ENCODE assay signal across 1 cellular context in the genomic region with DNA sequence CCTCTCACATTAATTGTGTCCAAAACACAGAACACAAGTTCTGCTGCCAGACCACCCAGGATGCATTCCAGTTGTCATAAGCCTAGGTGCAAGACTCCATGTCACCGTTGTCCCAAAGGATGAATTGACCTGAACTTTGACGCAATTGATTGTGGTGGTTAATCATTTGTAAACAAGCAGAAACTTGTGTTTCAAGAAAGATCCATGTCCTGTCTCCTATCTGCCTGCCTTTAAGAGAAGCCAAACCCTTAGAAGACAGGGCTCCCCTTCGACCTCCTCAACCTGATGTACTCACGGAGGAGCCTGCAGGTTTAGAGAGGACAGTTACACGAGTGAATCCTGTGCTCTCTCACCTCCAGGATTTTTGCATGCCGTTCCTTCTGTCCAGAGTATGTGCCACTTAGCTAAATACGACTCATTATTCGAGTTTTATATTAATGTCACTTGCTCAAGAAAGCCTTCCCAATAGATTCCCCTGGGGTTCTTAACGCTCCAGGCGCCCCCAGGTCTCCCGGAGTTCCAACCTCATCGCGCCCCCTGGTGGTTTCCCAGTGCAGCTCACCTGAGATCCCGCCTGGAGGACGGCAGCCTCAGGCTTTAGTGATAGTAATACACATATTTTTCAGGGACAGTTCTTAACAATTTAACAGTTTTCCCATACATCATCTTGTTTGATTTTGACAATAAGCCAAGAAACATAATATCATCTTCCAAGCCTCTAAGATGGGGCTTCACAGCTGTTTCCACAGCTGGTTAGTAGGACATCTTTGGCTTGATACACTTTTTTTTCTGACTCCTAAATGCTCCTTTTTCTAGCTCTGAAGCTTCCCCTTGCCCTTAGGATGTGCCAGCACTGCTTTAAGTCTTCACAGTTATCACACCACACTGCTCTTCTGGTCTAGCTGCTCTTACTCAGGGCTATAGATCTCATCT.
TF ChIP-seq lines count a peak whose summit lies in the region.

No MANE protein-coding gene starts in this region.

TF ChIP-seq in IMR-90, 13 proteins besides CTCF, POLR2A, EP300 and RAD21 (continued from another document):
- TF ChIP-seq SMC3 (IDR thresholded peaks at IDR 0.05; ENCODE audit: low read depth, low read length), result peak; percentile 58
- TF ChIP-seq MXI1 (IDR thresholded peaks at IDR 0.05; ENCODE audit: borderline replicate concordance, low read depth, low read length), result no peak
- TF ChIP-seq, protein P1, sequence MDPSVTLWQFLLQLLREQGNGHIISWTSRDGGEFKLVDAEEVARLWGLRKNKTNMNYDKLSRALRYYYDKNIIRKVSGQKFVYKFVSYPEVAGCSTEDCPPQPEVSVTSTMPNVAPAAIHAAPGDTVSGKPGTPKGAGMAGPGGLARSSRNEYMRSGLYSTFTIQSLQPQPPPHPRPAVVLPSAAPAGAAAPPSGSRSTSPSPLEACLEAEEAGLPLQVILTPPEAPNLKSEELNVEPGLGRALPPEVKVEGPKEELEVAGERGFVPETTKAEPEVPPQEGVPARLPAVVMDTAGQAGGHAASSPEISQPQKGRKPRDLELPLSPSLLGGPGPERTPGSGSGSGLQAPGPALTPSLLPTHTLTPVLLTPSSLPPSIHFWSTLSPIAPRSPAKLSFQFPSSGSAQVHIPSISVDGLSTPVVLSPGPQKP (IDR thresholded peaks at IDR 0.05; ENCODE audit: borderline replicate concordance, low read depth, low read length), result no peak
